33 cellular contexts compared by ENCODE assay signal in genomic region chr13:19329365-19329764, GRCh38.
"Had no signal": no experiment of that assay in that cellular context is flagged by ENCODE, and none has a peak within 500 bp of the region (broad histone marks: within the 10 kb centered on the region; RNA-seq: fewer than 3 reads in every experiment).

No MANE protein-coding gene starts in this region.

- DNase-seq: activated B cell treated with CpG ODN at 0.5 μM for 24 hours; activated CD4-positive, alpha-beta memory T cell treated with anti-CD3 and anti-CD28 coated beads for 36 hours; activated CD4-positive, alpha-beta T cell treated with anti-CD3 and anti-CD28 coated beads for 4 hours; activated CD4-positive, alpha-beta T cell treated with anti-CD3 and anti-CD28 coated beads, Interleukin-2, amount 10 ng/mL, durations not matched to agents 24 days and 14 days; activated CD4-positive, alpha-beta T cell treated with anti-CD3 and anti-CD28 coated beads, Interleukin-2, amount 50 U/mL, for 1 hour; activated CD4-positive, alpha-beta T cell treated with anti-CD3 and anti-CD28 coated beads, Interleukin-2, amount 50 U/mL, for 4 hours; activated CD4-positive, CD25-positive, alpha-beta regulatory T cell treated with anti-CD3 and anti-CD28 coated beads, Interleukin-2, amount 50 U/mL, for 72 hours; activated CD8-positive, alpha-beta memory T cell treated with anti-CD3 and anti-CD28 coated beads, Interleukin-2, amount 50 U/mL, for 4 hours; activated CD8-positive, alpha-beta T cell treated with anti-CD3 and anti-CD28 coated beads for 36 hours; activated effector memory CD4-positive, alpha-beta T cell treated with anti-CD3 and anti-CD28 coated beads, Interleukin-2, amount 50 U/mL, for 16 hours; activated gamma-delta T cell treated with Interleukin-2 at 50 U/mL for 16 hours; activated naive CD4-positive, alpha-beta T cell; activated naive CD4-positive, alpha-beta T cell treated with anti-CD3 and anti-CD28 coated beads for 36 hours; activated naive CD4-positive, alpha-beta T cell treated with anti-CD3 and anti-CD28 coated beads, Interleukin-2, amount 50 U/mL, for 16 hours; activated naive CD8-positive, alpha-beta T cell treated with anti-CD3 and anti-CD28 coated beads for 36 hours; activated T-cell treated with anti-CD3 and anti-CD28 coated beads for 4 hours; activated T-cell treated with anti-CD3 and anti-CD28 coated beads, Interleukin-2, amount 50 U/mL, for 1 hour; activated T-cell treated with anti-CD3 and anti-CD28 coated beads, Interleukin-2, amount 50 U/mL, for 4 hours; activated T-cell treated with anti-CD3 and anti-CD28 coated beads, Interleukin-2, amount 50 U/mL, for 72 hours; adrenal gland; amniotic stem cell; aorta; body of pancreas; brain microvascular endothelial cell; central memory CD4-positive, alpha-beta T cell; T-helper 2 cell; T-helper 9 cell had no signal

- H3K4me3 ChIP-seq: adrenal gland, body of pancreas, breast epithelium had no signal

- FAIRE-seq: astrocyte, TTC549 had no signal

- H3K9me3 ChIP-seq: adrenal gland, body of pancreas had no signal

- H3K27ac ChIP-seq: adrenal gland, body of pancreas, brain microvascular endothelial cell, breast epithelium, VCaP had no signal

- ATAC-seq: activated CD8-positive, alpha-beta T cell treated with anti-CD3 and anti-CD28 coated beads for 36 hours; activated naive CD4-positive, alpha-beta T cell treated with anti-CD3 and anti-CD28 coated beads, Interleukin-2, amount 50 U/mL, for 72 hours; activated T-cell treated with anti-CD3 and anti-CD28 coated beads, Interleukin-2, amount 50 U/mL, for 4 hours; activated T-cell treated with anti-CD3 and anti-CD28 coated beads, Interleukin-2, amount 50 U/mL, for 72 hours; activated T-helper 17 cell treated with anti-CD3 and anti-CD28 coated beads, Interleukin-2, amount 50 U/mL, for 72 hours; body of pancreas had no signal

- H3K27me3 ChIP-seq: adrenal gland, body of pancreas, brain microvascular endothelial cell, breast epithelium had no signal

- H3K36me3 ChIP-seq: adrenal gland, brain microvascular endothelial cell, breast epithelium had no signal

- H3K4me1 ChIP-seq: adrenal gland, body of pancreas, breast epithelium had no signal
